In genomic region chr7:77798394-77799077, GRCh38 we compare ENCODE assay signal across 1 cellular context.
TF ChIP-seq lines count a peak whose summit lies in the region.

Gene PHTF2 (plus strand): TSS chr7:77798773.
A gene with protein sequence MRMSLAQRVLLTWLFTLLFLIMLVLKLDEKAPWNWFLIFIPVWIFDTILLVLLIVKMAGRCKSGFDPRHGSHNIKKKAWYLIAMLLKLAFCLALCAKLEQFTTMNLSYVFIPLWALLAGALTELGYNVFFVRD (minus strand): TSS chr7:77798434. CDS start chr7:77794373, 4,061 bp downstream.

TF ChIP-seq in HEK293, 187 proteins besides CTCF, POLR2A, EP300 and RAD21 (continued from another document):
- TF ChIP-seq ZNF362 (tag by site-specific recombination; IDR thresholded peaks at IDR 0.05) (no peak; the same call in 1 of the 2 replicates), ZNF785 (tag by site-specific recombination; IDR thresholded peaks at IDR 0.05) (no peak), ZNF791 (tag by site-specific recombination; IDR thresholded peaks at IDR 0.05) (no peak), ZFP69B (tag by site-specific recombination; IDR thresholded peaks at IDR 0.05) (no peak), KLF1 (tag by site-specific recombination; IDR thresholded peaks at IDR 0.05) (no peak; the same call in 1 of the 2 replicates), ZNF792 (tag by site-specific recombination; IDR thresholded peaks at IDR 0.05) (no peak), ZNF561 (tag by site-specific recombination; IDR thresholded peaks at IDR 0.05; ENCODE audit: borderline replicate concordance) (no peak), ZNF391 (tag by site-specific recombination; IDR thresholded peaks at IDR 0.05; ENCODE audit: borderline replicate concordance, low read depth) (no peak), ZNF26 (tag by site-specific recombination; IDR thresholded peaks at IDR 0.05) (no peak), ZNF707 (tag by site-specific recombination; IDR thresholded peaks at IDR 0.05) (no peak), ZNF398 (tag by site-specific recombination; IDR thresholded peaks at IDR 0.05) (no peak), KLF9 (tag by site-specific recombination; IDR thresholded peaks at IDR 0.05; ENCODE audit: low read depth) (peak; percentile 82; the same call in 1 of the 2 replicates), ZNF473 (tag by site-specific recombination; IDR thresholded peaks at IDR 0.05) (no peak), ZNF394 (tag by site-specific recombination; IDR thresholded peaks at IDR 0.05; ENCODE audit: borderline replicate concordance) (no peak), ZNF114 (tag by site-specific recombination; IDR thresholded peaks at IDR 0.05) (no peak), SALL2 (tag by site-specific recombination; IDR thresholded peaks at IDR 0.05; ENCODE audit: borderline replicate concordance) (no peak), ZFP41 (tag by site-specific recombination; IDR thresholded peaks at IDR 0.05; ENCODE audit: borderline replicate concordance) (no peak), MZF1 (tag by site-specific recombination; IDR thresholded peaks at IDR 0.05; ENCODE audit: borderline replicate concordance) (no peak), PRDM1 (tag by site-specific recombination; IDR thresholded peaks at IDR 0.05) (no peak), ZNF302 (tag by site-specific recombination; IDR thresholded peaks at IDR 0.05; ENCODE audit: low read depth) (no peak), ZNF311 (tag by site-specific recombination; IDR thresholded peaks at IDR 0.05; ENCODE audit: borderline replicate concordance) (no peak), ZSCAN16 (tag by site-specific recombination; IDR thresholded peaks at IDR 0.05) (no peak), TRIM28 (IDR thresholded peaks at IDR 0.05; ENCODE audit: borderline replicate concordance, low read length) (no peak), KLF16 (tag by site-specific recombination; IDR thresholded peaks at IDR 0.05) (peak; percentile 27; the same call in 1 of the 2 replicates), ZNF23 (tag by site-specific recombination; IDR thresholded peaks at IDR 0.05; ENCODE audit: borderline replicate concordance) (no peak), EGR2 (tag by site-specific recombination; IDR thresholded peaks at IDR 0.05; ENCODE audit: low read depth) (0 out of 2 replicates have a peak, but pooled peaks have one; percentile 13), ZNF214 (tag by site-specific recombination; IDR thresholded peaks at IDR 0.05; ENCODE audit: borderline replicate concordance) (no peak), ZNF112 (tag by site-specific recombination; IDR thresholded peaks at IDR 0.05) (no peak), ZNF155 (tag by site-specific recombination; IDR thresholded peaks at IDR 0.05) (no peak), ZNF292 (tag by site-specific recombination; IDR thresholded peaks at IDR 0.05; ENCODE audit: borderline replicate concordance, low read depth) (no peak), ZNF133 (tag by site-specific recombination; IDR thresholded peaks at IDR 0.05) (no peak), TCF7L2 (IDR thresholded peaks at IDR 0.05; ENCODE audit: borderline replicate concordance, low read depth, low read length) (peak; percentile 80), ZBTB8A (tag by site-specific recombination; IDR thresholded peaks at IDR 0.05) (no peak; the same call in 1 of the 2 replicates), ZNF776 (tag by site-specific recombination; IDR thresholded peaks at IDR 0.05; ENCODE audit: borderline replicate concordance) (no peak), ZBTB48 (tag by site-specific recombination; IDR thresholded peaks at IDR 0.05) (no peak), KLF10 (tag by site-specific recombination; IDR thresholded peaks at IDR 0.05) (0 out of 2 replicates have a peak, but pooled peaks have one; percentile 52)
- TF ChIP-seq, protein P1, sequence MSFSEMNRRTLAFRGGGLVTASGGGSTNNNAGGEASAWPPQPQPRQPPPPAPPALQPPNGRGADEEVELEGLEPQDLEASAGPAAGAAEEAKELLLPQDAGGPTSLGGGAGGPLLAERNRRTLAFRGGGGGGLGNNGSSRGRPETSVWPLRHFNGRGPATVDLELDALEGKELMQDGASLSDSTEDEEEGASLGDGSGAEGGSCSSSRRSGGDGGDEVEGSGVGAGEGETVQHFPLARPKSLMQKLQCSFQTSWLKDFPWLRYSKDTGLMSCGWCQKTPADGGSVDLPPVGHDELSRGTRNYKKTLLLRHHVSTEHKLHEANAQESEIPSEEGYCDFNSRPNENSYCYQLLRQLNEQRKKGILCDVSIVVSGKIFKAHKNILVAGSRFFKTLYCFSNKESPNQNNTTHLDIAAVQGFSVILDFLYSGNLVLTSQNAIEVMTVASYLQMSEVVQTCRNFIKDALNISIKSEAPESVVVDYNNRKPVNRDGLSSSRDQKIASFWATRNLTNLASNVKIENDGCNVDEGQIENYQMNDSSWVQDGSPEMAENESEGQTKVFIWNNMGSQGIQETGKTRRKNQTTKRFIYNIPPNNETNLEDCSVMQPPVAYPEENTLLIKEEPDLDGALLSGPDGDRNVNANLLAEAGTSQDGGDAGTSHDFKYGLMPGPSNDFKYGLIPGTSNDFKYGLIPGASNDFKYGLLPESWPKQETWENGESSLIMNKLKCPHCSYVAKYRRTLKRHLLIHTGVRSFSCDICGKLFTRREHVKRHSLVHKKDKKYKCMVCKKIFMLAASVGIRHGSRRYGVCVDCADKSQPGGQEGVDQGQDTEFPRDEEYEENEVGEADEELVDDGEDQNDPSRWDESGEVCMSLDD (tag by site-specific recombination; IDR thresholded peaks at IDR 0.05) = 0 out of 2 replicates have a peak, but pooled peaks have one; percentile 45
- TF ChIP-seq, protein P2, sequence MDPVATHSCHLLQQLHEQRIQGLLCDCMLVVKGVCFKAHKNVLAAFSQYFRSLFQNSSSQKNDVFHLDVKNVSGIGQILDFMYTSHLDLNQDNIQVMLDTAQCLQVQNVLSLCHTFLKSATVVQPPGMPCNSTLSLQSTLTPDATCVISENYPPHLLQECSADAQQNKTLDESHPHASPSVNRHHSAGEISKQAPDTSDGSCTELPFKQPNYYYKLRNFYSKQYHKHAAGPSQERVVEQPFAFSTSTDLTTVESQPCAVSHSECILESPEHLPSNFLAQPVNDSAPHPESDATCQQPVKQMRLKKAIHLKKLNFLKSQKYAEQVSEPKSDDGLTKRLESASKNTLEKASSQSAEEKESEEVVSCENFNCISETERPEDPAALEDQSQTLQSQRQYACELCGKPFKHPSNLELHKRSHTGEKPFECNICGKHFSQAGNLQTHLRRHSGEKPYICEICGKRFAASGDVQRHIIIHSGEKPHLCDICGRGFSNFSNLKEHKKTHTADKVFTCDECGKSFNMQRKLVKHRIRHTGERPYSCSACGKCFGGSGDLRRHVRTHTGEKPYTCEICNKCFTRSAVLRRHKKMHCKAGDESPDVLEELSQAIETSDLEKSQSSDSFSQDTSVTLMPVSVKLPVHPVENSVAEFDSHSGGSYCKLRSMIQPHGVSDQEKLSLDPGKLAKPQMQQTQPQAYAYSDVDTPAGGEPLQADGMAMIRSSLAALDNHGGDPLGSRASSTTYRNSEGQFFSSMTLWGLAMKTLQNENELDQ (tag by site-specific recombination; IDR thresholded peaks at IDR 0.05; ENCODE audit: low read depth) = no peak
- TF ChIP-seq, protein P3, sequence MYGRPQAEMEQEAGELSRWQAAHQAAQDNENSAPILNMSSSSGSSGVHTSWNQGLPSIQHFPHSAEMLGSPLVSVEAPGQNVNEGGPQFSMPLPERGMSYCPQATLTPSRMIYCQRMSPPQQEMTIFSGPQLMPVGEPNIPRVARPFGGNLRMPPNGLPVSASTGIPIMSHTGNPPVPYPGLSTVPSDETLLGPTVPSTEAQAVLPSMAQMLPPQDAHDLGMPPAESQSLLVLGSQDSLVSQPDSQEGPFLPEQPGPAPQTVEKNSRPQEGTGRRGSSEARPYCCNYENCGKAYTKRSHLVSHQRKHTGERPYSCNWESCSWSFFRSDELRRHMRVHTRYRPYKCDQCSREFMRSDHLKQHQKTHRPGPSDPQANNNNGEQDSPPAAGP (tag by site-specific recombination; IDR thresholded peaks at IDR 0.05) = no peak
- TF ChIP-seq, protein P4, sequence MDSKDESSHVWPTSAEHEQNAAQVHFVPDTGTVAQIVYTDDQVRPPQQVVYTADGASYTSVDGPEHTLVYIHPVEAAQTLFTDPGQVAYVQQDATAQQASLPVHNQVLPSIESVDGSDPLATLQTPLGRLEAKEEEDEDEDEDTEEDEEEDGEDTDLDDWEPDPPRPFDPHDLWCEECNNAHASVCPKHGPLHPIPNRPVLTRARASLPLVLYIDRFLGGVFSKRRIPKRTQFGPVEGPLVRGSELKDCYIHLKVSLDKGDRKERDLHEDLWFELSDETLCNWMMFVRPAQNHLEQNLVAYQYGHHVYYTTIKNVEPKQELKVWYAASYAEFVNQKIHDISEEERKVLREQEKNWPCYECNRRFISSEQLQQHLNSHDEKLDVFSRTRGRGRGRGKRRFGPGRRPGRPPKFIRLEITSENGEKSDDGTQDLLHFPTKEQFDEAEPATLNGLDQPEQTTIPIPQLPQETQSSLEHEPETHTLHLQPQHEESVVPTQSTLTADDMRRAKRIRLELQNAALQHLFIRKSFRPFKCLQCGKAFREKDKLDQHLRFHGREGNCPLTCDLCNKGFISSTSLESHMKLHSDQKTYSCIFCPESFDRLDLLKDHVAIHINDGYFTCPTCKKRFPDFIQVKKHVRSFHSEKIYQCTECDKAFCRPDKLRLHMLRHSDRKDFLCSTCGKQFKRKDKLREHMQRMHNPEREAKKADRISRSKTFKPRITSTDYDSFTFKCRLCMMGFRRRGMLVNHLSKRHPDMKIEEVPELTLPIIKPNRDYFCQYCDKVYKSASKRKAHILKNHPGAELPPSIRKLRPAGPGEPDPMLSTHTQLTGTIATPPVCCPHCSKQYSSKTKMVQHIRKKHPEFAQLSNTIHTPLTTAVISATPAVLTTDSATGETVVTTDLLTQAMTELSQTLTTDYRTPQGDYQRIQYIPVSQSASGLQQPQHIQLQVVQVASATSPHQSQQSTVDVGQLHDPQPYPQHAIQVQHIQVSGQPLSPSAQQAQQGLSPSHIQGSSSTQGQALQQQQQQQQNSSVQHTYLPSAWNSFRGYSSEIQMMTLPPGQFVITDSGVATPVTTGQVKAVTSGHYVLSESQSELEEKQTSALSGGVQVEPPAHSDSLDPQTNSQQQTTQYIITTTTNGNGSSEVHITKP (tag by site-specific recombination; IDR thresholded peaks at IDR 0.05) = peak; percentile 64; the same call in 1 of the 2 replicates
- TF ChIP-seq, protein P5, sequence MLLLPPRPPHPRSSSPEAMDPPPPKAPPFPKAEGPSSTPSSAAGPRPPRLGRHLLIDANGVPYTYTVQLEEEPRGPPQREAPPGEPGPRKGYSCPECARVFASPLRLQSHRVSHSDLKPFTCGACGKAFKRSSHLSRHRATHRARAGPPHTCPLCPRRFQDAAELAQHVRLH (tag by site-specific recombination; IDR thresholded peaks at IDR 0.05) = peak; percentile 92
